21 cellular contexts compared by ENCODE assay signal in the genomic region with DNA sequence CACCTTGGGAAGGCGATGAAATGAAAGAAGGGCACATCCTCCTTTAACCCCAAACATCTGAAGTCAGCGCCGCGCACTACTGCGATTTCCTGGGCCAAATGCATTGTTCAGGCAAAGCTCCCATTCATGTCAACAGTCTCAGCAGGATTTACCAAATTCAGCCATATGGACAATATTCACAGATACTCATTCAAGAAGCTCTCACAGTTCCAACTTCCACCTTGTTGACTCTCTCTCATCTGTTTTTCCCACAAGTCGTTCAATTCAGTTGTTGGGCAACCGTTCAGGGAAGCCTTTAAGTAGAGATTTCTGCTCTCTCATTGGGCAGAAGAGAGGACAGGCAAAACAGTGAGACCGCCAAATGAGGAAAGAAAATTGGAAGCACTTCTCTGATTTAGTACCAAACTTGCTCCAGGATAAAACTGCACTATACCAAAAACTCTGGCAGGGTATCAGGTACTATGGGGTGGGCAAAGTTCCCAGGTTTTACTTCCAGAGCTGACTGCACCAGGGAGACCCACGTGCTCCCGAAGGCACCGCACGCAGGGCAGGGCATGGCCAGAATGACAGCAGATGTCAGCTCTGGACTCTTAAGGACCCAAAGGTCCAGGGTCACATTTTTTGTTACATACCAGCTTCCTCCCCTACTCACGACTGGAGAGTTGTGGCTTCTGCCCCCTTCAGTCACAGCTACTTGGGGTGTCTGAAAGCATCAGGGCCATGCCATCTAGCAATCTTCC.
DNase-seq lines count a peak whose midpoint lies in the region; TF ChIP-seq lines count a peak whose summit lies in the region.
"Had no signal": no experiment of that assay in that cellular context is flagged by ENCODE, and none has a peak within 500 bp of the region (broad histone marks: within the 10 kb centered on the region; RNA-seq: fewer than 3 reads in every experiment).

No MANE protein-coding gene starts in this region.

- DNase-seq in EL, result peak; percentile 8
- peak; percentile 58 for DNase-seq in iris pigment epithelial cell (ENCODE audit: low read depth)
- no peak for DNase-seq in NCI-H2107 treated with DMSO at 0.1 percent for 48 hours (lab: John Stamatoyannopoulos, UW; ENCODE audit: unreplicated experiment)
- DNase-seq in D341Med (ENCODE audit: low spot score), result no peak
- DNase-seq in MG63, result no peak
- no peak for DNase-seq in adrenal gland
- DNase-seq: activated CD4-positive, alpha-beta T cell treated with anti-CD3 and anti-CD28 coated beads, Interleukin-2, amount 50 U/mL, for 1 hour; activated CD8-positive, alpha-beta memory T cell treated with anti-CD3 and anti-CD28 coated beads, Interleukin-2, amount 50 U/mL, for 4 hours; activated effector memory CD4-positive, alpha-beta T cell treated with Interleukin-2 at 50 U/mL for 16 hours; gastrocnemius medialis; NCI-H1436; NCI-H526; SHP77 treated with DMSO at 0.1 percent for 48 hours; stimulated activated naive CD4-positive, alpha-beta T cell treated with Interleukin-2 at 50 U/mL for 16 hours; T-helper 1 cell; thyroid gland had no signal

- intact Hi-C loops in adrenal gland (cut with DNase I), result no loop called here

- H3K4me3 ChIP-seq in WI38 (ENCODE audit: low read depth, low read length) (peak overlapping the region; percentile 37), skeletal muscle satellite cell (ENCODE audit: low read length) (no peak overlapping the region), MG63 (no peak overlapping the region), adrenal gland (no peak overlapping the region)
- H3K4me3 ChIP-seq: cardiac muscle cell, gastrocnemius medialis, skin epidermis, thyroid gland had no signal

- TF ChIP-seq CTCF in WI38 (IDR thresholded peaks at IDR 0.05; ENCODE audit: low read depth, low read length) (no peak), adrenal gland (IDR thresholded peaks at IDR 0.05) (no peak)

- WGBS in adrenal gland, 4 donors, result 88 to 95% (median 95%) methylated on average over 13 of the region's 13 CpGs

- H3K36me3 ChIP-seq in skeletal muscle satellite cell (ENCODE audit: insufficient read depth, low read length), result no peaks in the 10 kb centered on the region
- H3K36me3 ChIP-seq in MG63, result no peaks in the 10 kb centered on the region
- H3K36me3 ChIP-seq in adrenal gland (replicated peaks in 1 of 2), result no peaks in the 10 kb centered on the region
- H3K36me3 ChIP-seq: cardiac muscle cell, gastrocnemius medialis, thyroid gland had no signal

- no peak for TF ChIP-seq POLR2A in adrenal gland (IDR thresholded peaks at IDR 0.05)

- H3K9me3 ChIP-seq in skeletal muscle satellite cell (replicated peaks; ENCODE audit: low read length) (no peaks in the 10 kb centered on the region), MG63 (no peaks in the 10 kb centered on the region), adrenal gland (replicated peaks in 1 of 3) (no peaks in the 10 kb centered on the region)
- H3K9me3 ChIP-seq: gastrocnemius medialis, thyroid gland had no signal

- H3K27me3 ChIP-seq in skeletal muscle satellite cell (ENCODE audit: control insufficient read depth, insufficient read depth, low read length) (no peaks in the 10 kb centered on the region), MG63 (no peaks in the 10 kb centered on the region), adrenal gland (no peaks in the 10 kb centered on the region)
- H3K27me3 ChIP-seq: cardiac muscle cell, gastrocnemius medialis, thyroid gland had no signal

- no peak overlapping the region for H3K9ac ChIP-seq in skeletal muscle satellite cell (ENCODE audit: low read depth, low read length)
- H3K9ac ChIP-seq: parathyroid adenoma had no signal

- peak overlapping the region; percentile 26 for H3K4me2 ChIP-seq in skeletal muscle satellite cell (ENCODE audit: low read length)

- H3K27ac ChIP-seq in adrenal gland, result no peak overlapping the region
- H3K27ac ChIP-seq: cardiac muscle cell, gastrocnemius medialis, parathyroid adenoma, thyroid gland had no signal

- H3K4me1 ChIP-seq in skeletal muscle satellite cell (ENCODE audit: control insufficient read depth, insufficient read depth, low read length) (peaks cover 11% of the 10 kb centered on the region), adrenal gland (replicated peaks in 1 of 2) (no peaks in the 10 kb centered on the region)
- H3K4me1 ChIP-seq: gastrocnemius medialis, parathyroid adenoma, thyroid gland had no signal

Comparison
In these comparisons a context has a peak if more than half of its experiments do, and no peak if none do; other contexts are left out.
1. DNase-seq: peak in EL (single experiment) and iris pigment epithelial cell (single experiment); none in NCI-H2107 treated with DMSO at 0.1 percent for 48 hours (single experiment), D341Med (single experiment), MG63 (single experiment) and adrenal gland (0 of 7).